24 cellular contexts compared by ENCODE assay signal in the genomic region with DNA sequence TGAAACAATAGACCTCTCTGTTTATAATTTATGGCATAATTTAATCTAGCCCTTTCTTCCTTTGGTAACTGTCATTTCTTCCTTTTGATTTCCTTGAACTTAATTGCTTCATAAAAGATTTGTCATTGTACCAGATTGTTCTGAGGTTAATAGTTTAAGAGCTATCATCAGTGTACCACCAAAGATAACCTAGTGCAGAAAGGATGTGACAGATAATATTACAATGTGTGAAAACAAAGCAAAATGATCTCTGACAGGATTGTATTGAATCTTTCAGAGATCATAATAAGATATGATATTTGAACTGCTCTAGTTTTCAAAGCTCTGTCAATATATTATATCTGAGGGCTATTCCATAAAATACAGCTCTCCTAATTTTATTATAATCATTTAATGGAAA.
"Had no signal": no experiment of that assay in that cellular context is flagged by ENCODE, and none has a peak within 500 bp of the region (broad histone marks: within the 10 kb centered on the region; RNA-seq: fewer than 3 reads in every experiment).

No MANE protein-coding gene starts in this region.

- H3K4me3 ChIP-seq: stomach, suprapubic skin, testis, thoracic aorta, thyroid gland, tibial artery, tibial nerve, transverse colon, upper lobe of left lung, upper lobe of right lung, uterus, vagina had no signal

- H3K4me1 ChIP-seq: stomach, suprapubic skin, testis, thyroid gland, tibial artery, tibial nerve, transverse colon, upper lobe of left lung, upper lobe of right lung, uterus, vagina had no signal

- H3K27me3 ChIP-seq: stomach, suprapubic skin, testis, thyroid gland, tibial artery, tibial nerve, transverse colon, upper lobe of left lung, upper lobe of right lung, uterus, vagina had no signal

- H3K36me3 ChIP-seq: stomach, suprapubic skin, thoracic aorta, thyroid gland, tibial artery, tibial nerve, transverse colon, upper lobe of left lung, upper lobe of right lung, uterus, vagina had no signal

- DNase-seq: stimulated activated CD4-positive, alpha-beta T cell treated with anti-CD3 and anti-CD28 coated beads, Interleukin-2, amount 100 ng/mL, for 48 hours; stimulated activated CD4-positive, alpha-beta T cell treated with anti-CD3 and anti-CD28 coated beads, Interleukin-4, amount 100 ng/mL, for 1 hour; stimulated activated CD4-positive, alpha-beta T cell treated with anti-CD3 and anti-CD28 coated beads, Interleukin-4, amount 100 ng/mL, for 24 hours; stimulated activated CD4-positive, alpha-beta T cell treated with anti-CD3 and anti-CD28 coated beads, Interleukin-4, amount 100 ng/mL, for 4 hours; stimulated activated CD8-positive, alpha-beta memory T cell treated with anti-CD3 and anti-CD28 coated beads, Interleukin-4, amount 100 ng/mL, for 48 hours; stimulated activated naive B cell treated with anti-CD40 and anti-IgM and Interleukin-4, amounts not matched to agents 10 μg/mL and 1 μg/mL and 100 μg/mL, for 72 hours; stimulated activated naive CD4-positive, alpha-beta T cell; stimulated activated naive CD4-positive, alpha-beta T cell treated with Interleukin-2 at 50 U/mL for 16 hours; stimulated activated naive CD8-positive, alpha-beta T cell treated with anti-CD3 and anti-CD28 coated beads, Interleukin-15, amount 100 ng/mL, for 72 hours; stimulated activated naive CD8-positive, alpha-beta T cell treated with anti-CD3 and anti-CD28 coated beads, Interleukin-15, Interleukin-2, amounts not matched to agents 100 U/mL and 50 U/mL, for 24 hours; stomach; substantia nigra; testis; thyroid gland; tibial artery; transverse colon; trophoblast cell; upper lobe of left lung; upper lobe of right lung; uterus had no signal

- H3K9me3 ChIP-seq: stomach, suprapubic skin, testis, thoracic aorta, thyroid gland, tibial artery, tibial nerve, transverse colon, upper lobe of left lung, upper lobe of right lung, uterus, vagina had no signal

- H3K27ac ChIP-seq: stomach, suprapubic skin, testis, thoracic aorta, thyroid gland, tibial artery, tibial nerve, transverse colon, upper lobe of left lung, upper lobe of right lung, uterus, vagina had no signal
